In genomic region chr3:157176108-157176507, GRCh38 we compare ENCODE assay signal across 8 cellular contexts. TPM values are rescaled to one million over a fixed set of nuclear protein-coding genes. Genes with fewer than 3 reads are reported as not detected.
DNase-seq lines count a peak whose midpoint lies in the region; ATAC-seq, FAIRE-seq and TF ChIP-seq lines count a peak whose summit lies in the region.

No MANE protein-coding gene starts in this region.

- TF ChIP-seq CTCF in A549 (IDR thresholded peaks at IDR 0.05) (no peak), brain microvascular endothelial cell (IDR thresholded peaks at IDR 0.05; ENCODE audit: low read depth, low read length, missing control alignments) (no peak)

- no peaks in the 10 kb centered on the region for H3K27me3 ChIP-seq in HUES48 (ENCODE audit: control insufficient read depth, insufficient read depth, low read length)
- no peaks in the 10 kb centered on the region for H3K27me3 ChIP-seq in brain microvascular endothelial cell (replicated peaks)

- DNase-seq in A549 (ENCODE audit: low read depth in 1 of 2, low spot score in 1 of 2) (no peak), brain microvascular endothelial cell (no peak), putamen (ENCODE audit: low spot score) (no peak), DMS114 treated with DMSO at 0.1 percent for 48 hours (lab: John Stamatoyannopoulos, UW; ENCODE audit: unreplicated experiment) (no peak), NCI-H1436 treated with DMSO at 0.1 percent for 48 hours (lab: John Stamatoyannopoulos, UW) (no peak)

- in situ Hi-C loops in brain microvascular endothelial cell (cut with HindIII; ENCODE audit: low pct_ligation_motif_present, low sequenced_read_pairs): no loop called here

- no peak for FAIRE-seq in A549 (lab: Jason Lieb, UNC)

- H3K4me2 ChIP-seq in A549: peak overlapping the region; percentile 89

- ATAC-seq in A549 (no peak), GM21360 (IDR thresholded peaks at IDR 0.05; ENCODE audit: unreplicated experiment) (no peak)

- CTCF ChIA-PET in A549 (lab: Yijun Ruan, JAX): interaction anchor here (0.9 to 3.1 kb wide), 5 partner anchors 16 to 293 kb away, joined by 3 to 17 read pairs (median 7); partner anchors contain the start of gene CCNL1

- 62% methylated on average over 2 of the region's 2 CpGs for WGBS in A549 (ENCODE audit: missing lambda C conversion rate)
- WGBS in mesodermal cell (ENCODE audit: insufficient coverage in 2 of 2), 2 experiments: 73 to 85% methylated on average over 2 of the region's 2 CpGs

- H3K9me3 ChIP-seq in A549 (no peaks in the 10 kb centered on the region), HUES48 (ENCODE audit: control insufficient read depth, insufficient read depth, low read length) (peaks cover 22% of the 10 kb centered on the region), mesodermal cell (ENCODE audit: control insufficient read depth, low read length) (peaks cover 20% of the 10 kb centered on the region)

- H3K36me3 ChIP-seq in HUES48 (ENCODE audit: control insufficient read depth, insufficient read depth, low read length) (no peaks in the 10 kb centered on the region), brain microvascular endothelial cell (replicated peaks) (no peaks in the 10 kb centered on the region), mesodermal cell (ENCODE audit: control insufficient read depth, insufficient read depth, low read length) (no peaks in the 10 kb centered on the region)

- TF ChIP-seq EP300 in A549 (IDR thresholded peaks at IDR 0.05): no peak

- no peak for TF ChIP-seq RAD21 in A549 (conservative IDR thresholded peaks at IDR 0.05 in 1 of 2, IDR thresholded peaks at IDR 0.05 in 1 of 2)

- H3K4me3 ChIP-seq in A549 (peak overlapping the region; percentile 77), HUES48 (ENCODE audit: low read depth, low read length) (peak overlapping the region; percentile 90), brain microvascular endothelial cell (ENCODE audit: low read depth, low read length) (peak overlapping the region; percentile 61), mesodermal cell (ENCODE audit: extremely low read depth, insufficient read depth, low read length, poor library complexity, severe bottlenecking) (peak overlapping the region; percentile 74)

- H3K9ac ChIP-seq in HUES48 (ENCODE audit: low read depth, low read length): 0 out of 2 replicates have a peak overlapping the region, but pooled peaks have one; percentile 68

- POLR2A ChIA-PET in A549 (lab: Yijun Ruan, JAX): interaction anchor here (1.8 to 5.0 kb wide), 2 partner anchors 14 to 87 kb away, joined by 6 to 306 read pairs; partner anchors contain the start of gene CCNL1

- no peak for TF ChIP-seq POLR2A in A549 (IDR thresholded peaks at IDR 0.05; ENCODE audit: low read length)

- peak overlapping the region; percentile 97 to 98 for H3K27ac ChIP-seq in A549
- H3K27ac ChIP-seq in HUES48 (ENCODE audit: low read depth, low read length): peak overlapping the region; percentile 94
- peak overlapping the region; percentile 90 for H3K27ac ChIP-seq in brain microvascular endothelial cell
- no peak overlapping the region for H3K27ac ChIP-seq in mesodermal cell (ENCODE audit: low read depth, low read length, severe bottlenecking)

- H3K4me1 ChIP-seq in A549 (peaks cover 7% of the 10 kb centered on the region; the same call in 2 of the 3 replicates), HUES48 (ENCODE audit: control insufficient read depth, insufficient read depth, low read length) (peaks cover 10% of the 10 kb centered on the region; the same call in 1 of the 2 replicates), mesodermal cell (ENCODE audit: control insufficient read depth, insufficient read depth, low read length, poor library complexity, severe bottlenecking) (no peaks in the 10 kb centered on the region)

TF ChIP-seq in A549, 52 proteins besides CTCF, POLR2A, EP300 and RAD21:
- TF ChIP-seq HES2 (IDR thresholded peaks at IDR 0.05): no peak
- no peak for TF ChIP-seq NFE2L2 (conservative IDR thresholded peaks at IDR 0.05; ENCODE audit: low read length)
- no peak for TF ChIP-seq RFX5 (IDR thresholded peaks at IDR 0.05)
- no peak for TF ChIP-seq HOXB13 (CRISPR knock-in tag; IDR thresholded peaks at IDR 0.05; ENCODE audit: low read depth)
- TF ChIP-seq FOSL2 (IDR thresholded peaks at IDR 0.05): no peak
- TF ChIP-seq FOSL2 (CRISPR knock-in tag; IDR thresholded peaks at IDR 0.05): no peak
- no peak for TF ChIP-seq CEBPB (IDR thresholded peaks at IDR 0.05)

RNA-seq across cellular contexts. Expression of gene CCNL1, which starts 16.2 kb away (rescaled TPM):
- polyA plus RNA-seq in A549 (2011; rRNA removed) (130 and 170 TPM in 2 replicates), A549 (2017; fragmentation: RNase III; extraction: RNeasy Plus Mini Kit Qiagen cat#74134 plus additional on column Dnase treatment) (39.7 to 51.3 TPM (median 45.1 TPM) in 3 replicates)
- 39.2 and 43.3 TPM in 2 replicates for polyA plus RNA-seq in A549 (2012; cell fraction: cytosol; rRNA removed)
- polyA plus RNA-seq in A549 (2012; cell fraction: nucleus; rRNA removed): 258 and 267 TPM in 2 replicates
- 111 and 159 TPM in 2 replicates for polyA minus RNA-seq in A549 (2011; rRNA and poly(A)+ RNA removed)
- 71.1 TPM for polyA plus RNA-seq in mesodermal cell (2013, experiment 1 of 2)
- polyA plus RNA-seq in mesodermal cell (2013, experiment 2 of 2): 69.7 TPM
